In genomic region chr1:20814472-20814871, GRCh38 we compare ENCODE assay signal across 1 cellular context.
TF ChIP-seq lines count a peak whose summit lies in the region.

No MANE protein-coding gene starts in this region.

TF ChIP-seq in A549, 52 proteins besides CTCF, POLR2A, EP300 and RAD21 (continued from another document):
- TF ChIP-seq REST (IDR thresholded peaks at IDR 0.05) (no peak), FOSB (CRISPR knock-in tag; IDR thresholded peaks at IDR 0.05) (no peak), CEBPB (IDR thresholded peaks at IDR 0.05) (no peak), NFE2L2 (conservative IDR thresholded peaks at IDR 0.05; ENCODE audit: low read length) (no peak), E2F6 (IDR thresholded peaks at IDR 0.05; ENCODE audit: borderline replicate concordance, low read depth) (no peak), RARB (CRISPR knock-in tag; IDR thresholded peaks at IDR 0.05) (no peak), HOXB13 (CRISPR knock-in tag; IDR thresholded peaks at IDR 0.05; ENCODE audit: low read depth) (no peak), FOXS1 (CRISPR knock-in tag; IDR thresholded peaks at IDR 0.05) (no peak), MYC (IDR thresholded peaks at IDR 0.05; ENCODE audit: borderline replicate concordance, low read length) (no peak), JUN (IDR thresholded peaks at IDR 0.05) (no peak), ESRRA (IDR thresholded peaks at IDR 0.05; ENCODE audit: borderline replicate concordance, low read length) (no peak), HES2 (IDR thresholded peaks at IDR 0.05) (no peak), BCL3 (IDR thresholded peaks at IDR 0.05) (no peak), ZSCAN20 (CRISPR knock-in tag; IDR thresholded peaks at IDR 0.05) (no peak), PHF8 (IDR thresholded peaks at IDR 0.05; ENCODE audit: borderline replicate concordance, low read depth) (no peak)
